In the genomic region with DNA sequence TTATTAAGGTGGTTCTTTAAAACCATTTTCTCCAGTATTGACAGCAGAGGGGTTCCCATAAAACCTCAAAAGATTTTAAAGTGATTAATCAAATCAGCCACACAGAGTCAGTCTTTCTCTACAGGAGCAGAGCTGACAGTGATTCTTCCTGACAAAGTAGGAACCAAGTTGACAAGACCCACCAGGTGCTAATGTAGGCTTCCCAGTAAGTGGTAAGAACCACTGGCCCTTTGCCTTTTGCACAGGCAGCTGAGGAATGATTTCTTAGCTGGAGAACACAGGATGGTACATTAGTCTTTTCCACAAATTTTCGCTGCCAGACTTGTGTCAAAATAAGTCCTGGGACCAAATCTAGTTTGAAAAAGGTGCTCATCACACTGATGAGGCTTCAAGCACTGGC, we compare ENCODE assay signal across 17 cellular contexts.
A peak's percentile ranks its signal among the peaks of the same experiment; 100 is the strongest.
DNase-seq lines count a peak whose midpoint lies in the region; ATAC-seq, FAIRE-seq and TF ChIP-seq lines count a peak whose summit lies in the region.
"Had no signal": no experiment of that assay in that cellular context is flagged by ENCODE, and none has a peak within 500 bp of the region (broad histone marks: within the 10 kb centered on the region; RNA-seq: fewer than 3 reads in every experiment).

No MANE protein-coding gene starts in this region.

- no peak for FAIRE-seq in HepG2 (lab: Jason Lieb, UNC)

- POLR2A ChIA-PET in HepG2 (lab: Yijun Ruan, JAX): no interaction called here

- H3K4me3 ChIP-seq in right lobe of liver (no peak overlapping the region), HepG2 (replicated peaks in 1 of 3; ENCODE audit: insufficient read depth in 1 of 3, low read depth in 2 of 3, low read length in 3 of 3) (no peak overlapping the region), esophagus (ENCODE audit: low read depth in 1 of 2, low read length in 2 of 2) (no peak overlapping the region), parathyroid adenoma (ENCODE audit: low read depth, low read length) (no peak overlapping the region), adrenal gland (no peak overlapping the region)

- H3K4me1 ChIP-seq in right lobe of liver (peaks cover 0 to 8% (median 0%) of the 10 kb centered on the region in 4 donors), HepG2 (ENCODE audit: insufficient read depth, low read length) (no peaks in the 10 kb centered on the region), esophagus (ENCODE audit: control insufficient read depth in 2 of 2, insufficient read depth in 2 of 2, low read length in 1 of 2) (peaks cover 4 to 16% of the 10 kb centered on the region in 2 donors), parathyroid adenoma (peaks cover 66% of the 10 kb centered on the region), adrenal gland (replicated peaks in 1 of 2) (peaks cover 37 to 58% of the 10 kb centered on the region in 2 donors)

- no peaks in the 10 kb centered on the region for H3K36me3 Mint-ChIP-seq in CD14-positive monocyte
- H3K36me3 Mint-ChIP-seq: stimulated activated memory B cell treated with anti-CD40 and anti-IgM and Interleukin-4, amounts not matched to agents 10 μg/mL and 1 μg/mL and 100 μg/mL, for 72 hours; T-cell had no signal

- H3K79me2 ChIP-seq in HepG2 (ENCODE audit: insufficient read depth, low read length) (no peaks in the 10 kb centered on the region), parathyroid adenoma (no peaks in the 10 kb centered on the region)

- no peak for DNase-seq in right lobe of liver
- no peak for DNase-seq in HepG2 (ENCODE audit: low spot score)
- no peak for DNase-seq in CD14-positive monocyte (ENCODE audit: low spot score)
- no peak for DNase-seq in MV-4-11 (lab: John Stamatoyannopoulos, UW)
- DNase-seq in adrenal gland: no peak
- DNase-seq: activated CD4-positive, alpha-beta T cell treated with anti-CD3 and anti-CD28 coated beads, Interleukin-2, amount 10 ng/mL, durations not matched to agents 24 days and 14 days; activated gamma-delta T cell treated with Interleukin-2 at 50 U/mL for 16 hours; effector CD8-positive, alpha-beta T cell; GF-D8; naive thymus-derived CD4-positive, alpha-beta T cell; NCI-H1092 treated with DMSO at 0.1 percent for 48 hours; NK-92 treated with Interleukin-12 subunit alpha and Interleukin-12 subunit beta, amount 100 ng/mL, for 24 hours; T-cell had no signal

- in situ Hi-C loops in HepG2 (cut with HindIII; ENCODE audit: extremely low pct_ligation_motif_present, low pct_unique_long_range_greater_than_20kb): no loop called here

- no peak for TF ChIP-seq RAD21 in HepG2 (CRISPR knock-in tag; IDR thresholded peaks at IDR 0.05)

- H3K36me3 ChIP-seq in right lobe of liver (no peaks in the 10 kb centered on the region), HepG2 (replicated peaks in 1 of 2; ENCODE audit: control insufficient read depth in 1 of 2, insufficient read depth in 2 of 2, low read length in 2 of 2) (no peaks in the 10 kb centered on the region), esophagus (ENCODE audit: control insufficient read depth in 2 of 2, insufficient read depth in 2 of 2, low read length in 1 of 2) (no peaks in the 10 kb centered on the region), parathyroid adenoma (ENCODE audit: control insufficient read depth, insufficient read depth, low read length) (no peaks in the 10 kb centered on the region), adrenal gland (replicated peaks in 1 of 2) (no peaks in the 10 kb centered on the region)

- H3K27me3 ChIP-seq in right lobe of liver (no peaks in the 10 kb centered on the region), HepG2 (ENCODE audit: control insufficient read depth in 1 of 2, insufficient read depth in 2 of 2, low read length in 2 of 2) (peaks cover 6 to 38% of the 10 kb centered on the region in 2 experiments; a peak in 3 of 5 replicates), esophagus (ENCODE audit: control insufficient read depth in 1 of 2, insufficient read depth in 2 of 2, low read length in 2 of 2) (no peaks in the 10 kb centered on the region), parathyroid adenoma (ENCODE audit: control insufficient read depth, insufficient read depth, low read length) (no peaks in the 10 kb centered on the region), adrenal gland (no peaks in the 10 kb centered on the region)

- TF ChIP-seq POLR2A in right lobe of liver (IDR thresholded peaks at IDR 0.05) (no peak), HepG2 (IDR thresholded peaks at IDR 0.05; ENCODE audit: insufficient read depth in 1 of 2, low read depth in 2 of 2, low read length in 2 of 2) (no peak), adrenal gland (IDR thresholded peaks at IDR 0.05) (no peak)

- intact Hi-C loops in right lobe of liver (cut with DNase I): no loop called here
- intact Hi-C loops in HepG2 (cut with micrococcal nuclease; ENCODE audit: unreplicated experiment): no loop called here
- intact Hi-C loops in CD14-positive monocyte (cut with micrococcal nuclease): no loop called here
- intact Hi-C loops in adrenal gland (cut with DNase I): no loop called here

- H3K4me2 ChIP-seq in HepG2 (ENCODE audit: low read depth, low read length) (no peak overlapping the region), parathyroid adenoma (ENCODE audit: low read length) (no peak overlapping the region)

- H3K9me3 ChIP-seq in right lobe of liver (no peaks in the 10 kb centered on the region), HepG2 (ENCODE audit: low read length) (no peaks in the 10 kb centered on the region), esophagus (ENCODE audit: control insufficient read depth in 2 of 2, insufficient read depth in 1 of 2, low read depth in 1 of 2, low read length in 1 of 2) (no peaks in the 10 kb centered on the region), parathyroid adenoma (ENCODE audit: control insufficient read depth, low read length) (peaks cover 2% of the 10 kb centered on the region), adrenal gland (replicated peaks in 1 of 3) (no peaks in the 10 kb centered on the region)

- peak overlapping the region in 2 of 3 donors; percentile 24 to 29 for H3K27ac ChIP-seq in right lobe of liver
- no peak overlapping the region for H3K27ac ChIP-seq in HepG2 (ENCODE audit: extremely low read length, insufficient read depth, low read length)
- peak overlapping the region; percentile 80 to 91 for H3K27ac ChIP-seq in esophagus (ENCODE audit: low read depth in 2 of 2, low read length in 1 of 2)
- peak overlapping the region; percentile 97 for H3K27ac ChIP-seq in parathyroid adenoma
- H3K27ac ChIP-seq in adrenal gland: peak overlapping the region in 2 of 5 donors; percentile 92

- TF ChIP-seq EP300 in HepG2 (IDR thresholded peaks at IDR 0.05; ENCODE audit: low read depth in 2 of 2, low read length in 2 of 2) (no peak), HepG2 (CRISPR knock-in tag; IDR thresholded peaks at IDR 0.05; ENCODE audit: borderline replicate concordance) (no peak)

- H3K9me3 Mint-ChIP-seq in CD14-positive monocyte: peaks cover 0 to 4% (median 0%) of the 10 kb centered on the region in 7 donors
- H3K9me3 Mint-ChIP-seq: stimulated activated memory B cell treated with anti-CD40 and anti-IgM and Interleukin-4, amounts not matched to agents 10 μg/mL and 1 μg/mL and 100 μg/mL, for 72 hours had no signal

- TF ChIP-seq CTCF in right lobe of liver (IDR thresholded peaks at IDR 0.05) (no peak), HepG2 (CRISPR knock-in tag; IDR thresholded peaks at IDR 0.05) (no peak), parathyroid adenoma (IDR thresholded peaks at IDR 0.05) (no peak), CD14-positive monocyte (IDR thresholded peaks at IDR 0.05) (no peak), adrenal gland (IDR thresholded peaks at IDR 0.05) (no peak)

- H4K20me1 ChIP-seq in HepG2 (ENCODE audit: insufficient read depth, low read length): no peaks in the 10 kb centered on the region

- no CpG with 5 or more reads among the region's 1 CpG for WGBS in right lobe of liver (ENCODE audit: insufficient coverage, low coverage, low lambda C conversion rate, missing lambda C conversion rate)
- WGBS in HepG2 (ENCODE audit: low lambda C conversion rate): 20% methylated on average over 1 of the region's 1 CpG
- WGBS in esophagus, 2 donors: 89 to 97% methylated on average over 1 of the region's 1 CpG
- 90 to 100% (median 98%) methylated on average over 1 of the region's 1 CpG for WGBS in adrenal gland, 4 donors

- BruUV-seq in HepG2 (replicated peaks; lab: Mats Ljungman, UMichigan): no TSS peak

- CTCF ChIA-PET in HepG2 (lab: Yijun Ruan, JAX; ENCODE audit: low intra/inter-chr PET ratio, low total read pairs): no interaction called here

- H2AFZ ChIP-seq in HepG2 (ENCODE audit: low read length): no peak overlapping the region
- peak overlapping the region; percentile 73 for H2AFZ ChIP-seq in parathyroid adenoma

- H3K27ac Mint-ChIP-seq in CD14-positive monocyte: no peak overlapping the region
- H3K27ac Mint-ChIP-seq: stimulated activated memory B cell treated with anti-CD40 and anti-IgM and Interleukin-4, amounts not matched to agents 10 μg/mL and 1 μg/mL and 100 μg/mL, for 72 hours had no signal

- H3K4me1 Mint-ChIP-seq in CD14-positive monocyte: peaks cover 34% of the 10 kb centered on the region

- no peak overlapping the region for H3K9ac ChIP-seq in HepG2 (ENCODE audit: insufficient read depth, low read depth, low read length)
- H3K9ac ChIP-seq in parathyroid adenoma: no peak overlapping the region

- peaks cover 0 to 3% (median 0%) of the 10 kb centered on the region in 3 donors for H3K27me3 Mint-ChIP-seq in CD14-positive monocyte (ENCODE audit: low read depth in 3 of 3)
- H3K27me3 Mint-ChIP-seq: activated CD4-positive, alpha-beta T cell treated with anti-CD3 and anti-CD28 coated beads, Interleukin-2, amount 10 ng/mL, durations not matched to agents 24 days and 14 days; stimulated activated memory B cell treated with anti-CD40 and anti-IgM and Interleukin-4, amounts not matched to agents 10 μg/mL and 1 μg/mL and 100 μg/mL, for 72 hours; T-cell had no signal

- H3K4me3 Mint-ChIP-seq in CD14-positive monocyte: no peak overlapping the region
- H3K4me3 Mint-ChIP-seq: stimulated activated memory B cell treated with anti-CD40 and anti-IgM and Interleukin-4, amounts not matched to agents 10 μg/mL and 1 μg/mL and 100 μg/mL, for 72 hours; T-cell had no signal

- no peak for ATAC-seq in right lobe of liver
- ATAC-seq in HepG2: no peak
- ATAC-seq in GM19328 (IDR thresholded peaks at IDR 0.05; ENCODE audit: unreplicated experiment): no peak
- ATAC-seq: naive thymus-derived CD4-positive, alpha-beta T cell; stimulated activated memory B cell treated with anti-CD40 and anti-IgM and Interleukin-4, amounts not matched to agents 10 μg/mL and 1 μg/mL and 100 μg/mL, for 72 hours; T-cell had no signal

TF ChIP-seq in HepG2, 621 proteins besides CTCF, POLR2A, EP300 and RAD21:
- TF ChIP-seq ZNF234 (CRISPR knock-in tag; conservative IDR thresholded peaks at IDR 0.05): no peak
